ENCODE assay signal across 8 cellular contexts in the genomic region with DNA sequence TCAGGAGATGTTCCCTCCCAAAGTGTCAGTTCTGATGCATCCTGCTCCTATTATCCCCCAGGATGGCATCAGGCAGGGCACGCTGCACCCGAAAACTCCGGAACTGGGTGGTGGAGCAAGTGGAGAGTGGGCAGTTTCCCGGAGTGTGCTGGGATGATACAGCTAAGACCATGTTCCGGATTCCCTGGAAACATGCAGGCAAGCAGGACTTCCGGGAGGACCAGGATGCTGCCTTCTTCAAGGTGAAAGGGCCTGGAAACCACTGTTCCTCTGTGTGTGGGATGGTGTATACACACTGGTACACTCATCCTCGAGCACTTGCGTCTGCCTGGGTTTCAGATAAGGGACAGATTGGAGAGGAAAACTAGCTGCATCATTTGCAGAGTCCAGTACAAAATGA. TPM values are rescaled to one million over a fixed set of nuclear protein-coding genes. Genes with fewer than 3 reads are reported as not detected.
DNase-seq lines count a peak whose midpoint lies in the region; ATAC-seq, FAIRE-seq and TF ChIP-seq lines count a peak whose summit lies in the region.

No MANE protein-coding gene starts in this region.

- POLR2A ChIA-PET in IMR-90 (lab: Charles Lee; ENCODE audit: unreplicated experiment): no interaction called here

- peaks cover 12 to 40% of the 10 kb centered on the region in 2 experiments; a peak in 3 of 4 replicates for H3K79me1 ChIP-seq in IMR-90 (ENCODE audit: low read depth in 1 of 2, low read length in 2 of 2)

- peak overlapping the region; percentile 38 to 95; a peak in 3 of 4 replicates for H4K8ac ChIP-seq in IMR-90 (ENCODE audit: low read depth in 2 of 2, low read length in 2 of 2)

- no peaks in the 10 kb centered on the region for H3K9me3 ChIP-seq in IMR-90 (ENCODE audit: control insufficient read depth, insufficient read depth, low read length)
- H3K9me3 ChIP-seq in adipocyte (ENCODE audit: control insufficient read depth, low read length): no peaks in the 10 kb centered on the region

- TF ChIP-seq CTCF in IMR-90 (conservative IDR thresholded peaks at IDR 0.05; ENCODE audit: low read depth, low read length): no peak
- no peak for TF ChIP-seq CTCF in kidney epithelial cell (IDR thresholded peaks at IDR 0.05; ENCODE audit: insufficient read depth, low read length, poor library complexity, severe bottlenecking)

- dilution Hi-C loops in IMR-90 (cut with HindIII; ENCODE audit: low sequenced_read_pairs, unreplicated experiment): no loop called here

- BruUV-seq in IMR-90 (replicated peaks; lab: Mats Ljungman, UMichigan): no TSS peak

- WGBS in IMR-90 (ENCODE audit: extremely low coverage in 2 of 2, insufficient read length in 1 of 2), 2 experiments: 31% methylated on average over 3 of the region's 8 CpGs; no CpG with 5 or more reads in 1 of the 2 experiments

- peak overlapping the region; percentile 96 for H3K14ac ChIP-seq in IMR-90 (replicated peaks; ENCODE audit: low read depth, low read length)

- H4K5ac ChIP-seq in IMR-90 (ENCODE audit: low read depth, low read length): peak overlapping the region; percentile 78

- H3K27me3 ChIP-seq in IMR-90 (ENCODE audit: control insufficient read depth, insufficient read depth, low read length) (no peaks in the 10 kb centered on the region), adipocyte (replicated peaks; ENCODE audit: control insufficient read depth, insufficient read depth, low read length) (no peaks in the 10 kb centered on the region), kidney epithelial cell (ENCODE audit: control insufficient read depth, insufficient read depth, low read length) (no peaks in the 10 kb centered on the region)

- H3K27ac ChIP-seq in IMR-90 (ENCODE audit: insufficient read depth, low read length): peak overlapping the region; percentile 32; the same call in 1 of the 2 replicates

- intact Hi-C loops in IMR-90 (cut with micrococcal nuclease): no loop called here

- H3K9ac ChIP-seq in IMR-90 (ENCODE audit: low read depth, low read length) (peak overlapping the region; percentile 88), adipocyte (ENCODE audit: low read length) (peak overlapping the region; percentile 96)

- no peak for FAIRE-seq in GM19239 (lab: Jason Lieb, UNC)

- TF ChIP-seq POLR2A in IMR-90 (IDR thresholded peaks at IDR 0.05; ENCODE audit: low read depth, low read length): no peak

- no peaks in the 10 kb centered on the region for H3K9me3 Mint-ChIP-seq in stimulated activated naive CD8-positive, alpha-beta T cell treated with anti-CD3 and anti-CD28 coated beads, Interleukin-15, amount 100 ng/mL, for 72 hours

- H3K4me3 Mint-ChIP-seq in stimulated activated naive CD8-positive, alpha-beta T cell treated with anti-CD3 and anti-CD28 coated beads, Interleukin-15, amount 100 ng/mL, for 72 hours: peak overlapping the region; percentile 96 to 98

- H3K56ac ChIP-seq in IMR-90 (ENCODE audit: extremely low read depth, insufficient read depth, low read length): peak overlapping the region; percentile 34; the same call in 1 of the 2 replicates

- no peak overlapping the region for H3K18ac ChIP-seq in IMR-90 (ENCODE audit: low read depth, low read length)

- H3K4me1 ChIP-seq in IMR-90 (ENCODE audit: control insufficient read depth, insufficient read depth, low read length) (peaks cover 7% of the 10 kb centered on the region), adipocyte (ENCODE audit: control insufficient read depth, insufficient read depth, low read length) (peaks cover 13% of the 10 kb centered on the region)

- peak overlapping the region; percentile 81 for H3K4me2 ChIP-seq in IMR-90 (ENCODE audit: low read depth, low read length)

- peak overlapping the region; percentile 85 for H2AK5ac ChIP-seq in IMR-90 (ENCODE audit: low read depth, low read length)

- peaks cover 66% of the 10 kb centered on the region for H3K36me3 ChIP-seq in IMR-90 (ENCODE audit: control insufficient read depth, insufficient read depth, low read length)
- peaks cover 71% of the 10 kb centered on the region for H3K36me3 ChIP-seq in adipocyte (ENCODE audit: control insufficient read depth, insufficient read depth, low read length, severe bottlenecking)
- H3K36me3 ChIP-seq in kidney epithelial cell (ENCODE audit: control insufficient read depth, insufficient read depth, low read length): peaks cover 11% of the 10 kb centered on the region

- no peaks in the 10 kb centered on the region for H4K20me1 ChIP-seq in IMR-90 (ENCODE audit: insufficient read depth, low read length)

- H2AK9ac ChIP-seq in IMR-90 (replicated peaks; ENCODE audit: low read depth, low read length, poor library complexity): peak overlapping the region; percentile 99

- H2AFZ ChIP-seq in IMR-90 (replicated peaks; ENCODE audit: low read length, poor library complexity): peak overlapping the region; percentile 53

- no peak for TF ChIP-seq RAD21 in IMR-90 (IDR thresholded peaks at IDR 0.05; ENCODE audit: low read length)

- in situ Hi-C loops in IMR-90 (cut with MboI; ENCODE audit: low sequenced_read_pairs): no loop called here

- no peaks in the 10 kb centered on the region for H3K27me3 Mint-ChIP-seq in stimulated activated naive CD8-positive, alpha-beta T cell treated with anti-CD3 and anti-CD28 coated beads, Interleukin-15, amount 100 ng/mL, for 72 hours

- peak overlapping the region; percentile 93 for H3K23ac ChIP-seq in IMR-90 (ENCODE audit: low read depth, low read length)

- H3K27ac Mint-ChIP-seq in stimulated activated naive CD8-positive, alpha-beta T cell treated with anti-CD3 and anti-CD28 coated beads, Interleukin-15, amount 100 ng/mL, for 72 hours: peak overlapping the region; percentile 100

- no peak overlapping the region for H2BK20ac ChIP-seq in IMR-90 (ENCODE audit: low read depth, low read length)

- CTCF ChIA-PET in IMR-90 (lab: Yijun Ruan, JAX): interaction anchor here (1.3 kb wide), 1 partner anchor 48 kb away, joined by 4 read pairs; a partner anchor contains a TSS

- H2BK120ac ChIP-seq in IMR-90 (ENCODE audit: low read depth, low read length): 0 out of 2 replicates have a peak overlapping the region, but pooled peaks have one; percentile 49

- H3K4ac ChIP-seq in IMR-90 (ENCODE audit: low read depth, low read length): peak overlapping the region; percentile 95

- peak; percentile 75 for DNase-seq in IMR-90
- DNase-seq in adipocyte (ENCODE audit: low read depth): no peak
- no peak for DNase-seq in kidney epithelial cell (ENCODE audit: low read depth)
- no peak for DNase-seq in stimulated activated naive CD8-positive, alpha-beta T cell treated with anti-CD3 and anti-CD28 coated beads, Interleukin-15, amount 100 ng/mL, for 72 hours
- DNase-seq in HT-29 (ENCODE audit: low spot score): no peak
- DNase-seq in kidney tubule cell (ENCODE audit: low spot score): no peak
- no peak for DNase-seq in DMS79 (lab: John Stamatoyannopoulos, UW)
- no peak for DNase-seq in GM19239 (ENCODE audit: insufficient read length, low spot score)

- H2BK5ac ChIP-seq in IMR-90 (ENCODE audit: low read depth, low read length, poor library complexity, severe bottlenecking): peak overlapping the region; percentile 80

- H3K4me3 ChIP-seq in IMR-90 (ENCODE audit: insufficient read depth, low read depth, low read length) (peak overlapping the region; percentile 57), adipocyte (ENCODE audit: low read length) (peak overlapping the region; percentile 92), kidney epithelial cell (ENCODE audit: low read depth, low read length) (peak overlapping the region; percentile 66)

- ATAC-seq in IMR-90 (ENCODE audit: low read depth): no peak
- ATAC-seq in stimulated activated naive CD8-positive, alpha-beta T cell treated with anti-CD3 and anti-CD28 coated beads, Interleukin-15, amount 100 ng/mL, for 72 hours: no peak

- H4K91ac ChIP-seq in IMR-90 (ENCODE audit: insufficient read depth, low read depth, low read length): peak overlapping the region; percentile 60; the same call in 1 of the 2 replicates

- H2BK15ac ChIP-seq in IMR-90 (ENCODE audit: low read depth, low read length): no peak overlapping the region

- peaks cover 7% of the 10 kb centered on the region for H3K9me1 ChIP-seq in IMR-90 (ENCODE audit: insufficient read depth, low read length)

- peaks cover 76% of the 10 kb centered on the region for H3K4me1 Mint-ChIP-seq in stimulated activated naive CD8-positive, alpha-beta T cell treated with anti-CD3 and anti-CD28 coated beads, Interleukin-15, amount 100 ng/mL, for 72 hours

TF ChIP-seq in IMR-90, 13 proteins besides CTCF, POLR2A, EP300 and RAD21 (continues in another document):
- no peak for TF ChIP-seq BHLHE40 (IDR thresholded peaks at IDR 0.05; ENCODE audit: low read depth, low read length)
- TF ChIP-seq SMC3 (IDR thresholded peaks at IDR 0.05; ENCODE audit: low read depth, low read length): no peak

RNA-seq across cellular contexts. Expression of a gene that starts 1.0 kb away (rescaled TPM):
- 29.7 and 34.6 TPM in 2 replicates for total RNA-seq in IMR-90 (2012; rRNA removed)
- polyA plus RNA-seq in IMR-90 (2012; rRNA removed): 23.2 and 25.6 TPM in 2 replicates
- polyA plus RNA-seq in IMR-90 (2012; cell fraction: cytosol; rRNA removed): 12.2 and 15.5 TPM in 2 replicates
- 67.1 and 86.7 TPM in 2 replicates for polyA plus RNA-seq in IMR-90 (2012; cell fraction: nucleus; rRNA removed; ENCODE audit: low replicate concordance)
- 66.5 and 71.3 TPM in 2 replicates for total RNA-seq in kidney epithelial cell
- 49.6 and 69.8 TPM in 2 replicates for total RNA-seq in HT-29 (2014; rRNA removed; shearing (Covaris generic))

RNA-seq across cellular contexts. Expression of a gene that starts 9.8 kb away (rescaled TPM):
- total RNA-seq in IMR-90 (2012; rRNA removed) (0.36 and 0.56 TPM in 2 replicates), kidney epithelial cell (69.2 and 77.8 TPM in 2 replicates)
- 3.5 and 3.6 TPM in 2 replicates for polyA plus RNA-seq in IMR-90 (2012; rRNA removed)
- polyA plus RNA-seq in IMR-90 (2012; cell fraction: cytosol; rRNA removed): 1.1 and 2.2 TPM in 2 replicates
- polyA plus RNA-seq in IMR-90 (2012; cell fraction: nucleus; rRNA removed; ENCODE audit: low replicate concordance): 42.5 and 59.2 TPM in 2 replicates
- 3.4 and 14.0 TPM in 2 replicates for total RNA-seq in HT-29 (2014; rRNA removed; shearing (Covaris generic))

RNA-seq across cellular contexts. Expression of a gene that starts 14.8 kb away (rescaled TPM):
- total RNA-seq in IMR-90 (2012; rRNA removed) (26.1 and 37.5 TPM in 2 replicates), kidney epithelial cell (70.7 and 77.0 TPM in 2 replicates)
- polyA plus RNA-seq in IMR-90 (2012; rRNA removed): 28.9 and 31.6 TPM in 2 replicates
- 14.8 and 16.4 TPM in 2 replicates for polyA plus RNA-seq in IMR-90 (2012; cell fraction: cytosol; rRNA removed)
- 88.7 and 145 TPM in 2 replicates for polyA plus RNA-seq in IMR-90 (2012; cell fraction: nucleus; rRNA removed; ENCODE audit: low replicate concordance)
- total RNA-seq in HT-29 (2014; rRNA removed; shearing (Covaris generic)): 62.3 and 67.8 TPM in 2 replicates

RNA-seq across cellular contexts. Expression of a gene that starts 15.7 kb away (rescaled TPM):
- total RNA-seq in IMR-90 (2012; rRNA removed): 92.2 and 104 TPM in 2 replicates
- 141 and 171 TPM in 2 replicates for polyA plus RNA-seq in IMR-90 (2012; rRNA removed)
- 43.0 and 114 TPM in 2 replicates for polyA plus RNA-seq in IMR-90 (2012; cell fraction: cytosol; rRNA removed)
- polyA plus RNA-seq in IMR-90 (2012; cell fraction: nucleus; rRNA removed; ENCODE audit: low replicate concordance): 126 and 258 TPM in 2 replicates
- total RNA-seq in kidney epithelial cell: 110 and 115 TPM in 2 replicates
- total RNA-seq in HT-29 (2014; rRNA removed; shearing (Covaris generic)): 175 and 210 TPM in 2 replicates

RNA-seq across cellular contexts. Expression of a gene that starts 20.7 kb away (rescaled TPM):
- 15.0 and 15.1 TPM in 2 replicates for total RNA-seq in IMR-90 (2012; rRNA removed)
- polyA plus RNA-seq in IMR-90 (2012; rRNA removed): 19.2 and 21.6 TPM in 2 replicates
- 18.2 and 19.4 TPM in 2 replicates for polyA plus RNA-seq in IMR-90 (2012; cell fraction: cytosol; rRNA removed)
- polyA plus RNA-seq in IMR-90 (2012; cell fraction: nucleus; rRNA removed; ENCODE audit: low replicate concordance): 36.2 and 51.2 TPM in 2 replicates
- total RNA-seq in kidney epithelial cell: 17.1 and 23.2 TPM in 2 replicates
- total RNA-seq in HT-29 (2014; rRNA removed; shearing (Covaris generic)): 52.4 and 63.9 TPM in 2 replicates
